1 cellular context compared by ENCODE assay signal in genomic region chr9:77099388-77099787, GRCh38.
A peak's percentile ranks its signal among the peaks of the same experiment; 100 is the strongest.
TF ChIP-seq lines count a peak whose summit lies in the region.

No MANE protein-coding gene starts in this region.

TF ChIP-seq in HEK293, 187 proteins besides CTCF, POLR2A, EP300 and RAD21 (continued from another document and continues in another):
- TF ChIP-seq, protein P1, sequence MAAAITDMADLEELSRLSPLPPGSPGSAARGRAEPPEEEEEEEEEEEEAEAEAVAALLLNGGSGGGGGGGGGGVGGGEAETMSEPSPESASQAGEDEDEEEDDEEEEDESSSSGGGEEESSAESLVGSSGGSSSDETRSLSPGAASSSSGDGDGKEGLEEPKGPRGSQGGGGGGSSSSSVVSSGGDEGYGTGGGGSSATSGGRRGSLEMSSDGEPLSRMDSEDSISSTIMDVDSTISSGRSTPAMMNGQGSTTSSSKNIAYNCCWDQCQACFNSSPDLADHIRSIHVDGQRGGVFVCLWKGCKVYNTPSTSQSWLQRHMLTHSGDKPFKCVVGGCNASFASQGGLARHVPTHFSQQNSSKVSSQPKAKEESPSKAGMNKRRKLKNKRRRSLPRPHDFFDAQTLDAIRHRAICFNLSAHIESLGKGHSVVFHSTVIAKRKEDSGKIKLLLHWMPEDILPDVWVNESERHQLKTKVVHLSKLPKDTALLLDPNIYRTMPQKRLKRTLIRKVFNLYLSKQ (tag by site-specific recombination; IDR thresholded peaks at IDR 0.05; ENCODE audit: borderline replicate concordance) = no peak
- peak; percentile 67; the same call in 1 of the 2 replicates for TF ChIP-seq ZNF501 (tag by site-specific recombination; IDR thresholded peaks at IDR 0.05)
- TF ChIP-seq MYNN (tag by site-specific recombination; IDR thresholded peaks at IDR 0.05; ENCODE audit: borderline replicate concordance) = no peak
- peak; percentile 95 for TF ChIP-seq ZNF24 (tag by site-specific recombination; IDR thresholded peaks at IDR 0.05)
- no peak for TF ChIP-seq ZNF239 (tag by site-specific recombination; IDR thresholded peaks at IDR 0.05)
- TF ChIP-seq ZNF558 (tag by site-specific recombination; IDR thresholded peaks at IDR 0.05) = peak; percentile 76; the same call in 1 of the 2 replicates
- TF ChIP-seq ZNF324 (tag by site-specific recombination; IDR thresholded peaks at IDR 0.05) = peak; percentile 77; the same call in 1 of the 2 replicates
- no peak for TF ChIP-seq ZNF148 (tag by site-specific recombination; IDR thresholded peaks at IDR 0.05; ENCODE audit: borderline replicate concordance)
- no peak for TF ChIP-seq ZNF121 (tag by site-specific recombination; IDR thresholded peaks at IDR 0.05)
- TF ChIP-seq, protein P2, sequence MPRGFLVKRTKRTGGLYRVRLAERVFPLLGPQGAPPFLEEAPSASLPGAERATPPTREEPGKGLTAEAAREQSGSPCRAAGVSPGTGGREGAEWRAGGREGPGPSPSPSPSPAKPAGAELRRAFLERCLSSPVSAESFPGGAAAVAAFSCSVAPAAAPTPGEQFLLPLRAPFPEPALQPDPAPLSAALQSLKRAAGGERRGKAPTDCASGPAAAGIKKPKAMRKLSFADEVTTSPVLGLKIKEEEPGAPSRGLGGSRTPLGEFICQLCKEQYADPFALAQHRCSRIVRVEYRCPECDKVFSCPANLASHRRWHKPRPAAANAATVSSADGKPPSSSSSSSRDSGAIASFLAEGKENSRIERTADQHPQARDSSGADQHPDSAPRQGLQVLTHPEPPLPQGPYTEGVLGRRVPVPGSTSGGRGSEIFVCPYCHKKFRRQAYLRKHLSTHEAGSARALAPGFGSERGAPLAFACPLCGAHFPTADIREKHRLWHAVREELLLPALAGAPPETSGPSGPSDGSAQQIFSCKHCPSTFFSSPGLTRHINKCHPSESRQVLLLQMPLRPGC (tag by site-specific recombination; IDR thresholded peaks at IDR 0.05) = peak; percentile 96
- no peak for TF ChIP-seq ZNF830 (tag by site-specific recombination; IDR thresholded peaks at IDR 0.05; ENCODE audit: low read depth)
- peak; percentile 81 for TF ChIP-seq GLIS1 (tag by site-specific recombination; IDR thresholded peaks at IDR 0.05)
- TF ChIP-seq, protein P3, sequence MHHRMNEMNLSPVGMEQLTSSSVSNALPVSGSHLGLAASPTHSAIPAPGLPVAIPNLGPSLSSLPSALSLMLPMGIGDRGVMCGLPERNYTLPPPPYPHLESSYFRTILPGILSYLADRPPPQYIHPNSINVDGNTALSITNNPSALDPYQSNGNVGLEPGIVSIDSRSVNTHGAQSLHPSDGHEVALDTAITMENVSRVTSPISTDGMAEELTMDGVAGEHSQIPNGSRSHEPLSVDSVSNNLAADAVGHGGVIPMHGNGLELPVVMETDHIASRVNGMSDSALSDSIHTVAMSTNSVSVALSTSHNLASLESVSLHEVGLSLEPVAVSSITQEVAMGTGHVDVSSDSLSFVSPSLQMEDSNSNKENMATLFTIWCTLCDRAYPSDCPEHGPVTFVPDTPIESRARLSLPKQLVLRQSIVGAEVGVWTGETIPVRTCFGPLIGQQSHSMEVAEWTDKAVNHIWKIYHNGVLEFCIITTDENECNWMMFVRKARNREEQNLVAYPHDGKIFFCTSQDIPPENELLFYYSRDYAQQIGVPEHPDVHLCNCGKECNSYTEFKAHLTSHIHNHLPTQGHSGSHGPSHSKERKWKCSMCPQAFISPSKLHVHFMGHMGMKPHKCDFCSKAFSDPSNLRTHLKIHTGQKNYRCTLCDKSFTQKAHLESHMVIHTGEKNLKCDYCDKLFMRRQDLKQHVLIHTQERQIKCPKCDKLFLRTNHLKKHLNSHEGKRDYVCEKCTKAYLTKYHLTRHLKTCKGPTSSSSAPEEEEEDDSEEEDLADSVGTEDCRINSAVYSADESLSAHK (tag by site-specific recombination; IDR thresholded peaks at IDR 0.05) = peak; percentile 90
- TF ChIP-seq, protein P4, sequence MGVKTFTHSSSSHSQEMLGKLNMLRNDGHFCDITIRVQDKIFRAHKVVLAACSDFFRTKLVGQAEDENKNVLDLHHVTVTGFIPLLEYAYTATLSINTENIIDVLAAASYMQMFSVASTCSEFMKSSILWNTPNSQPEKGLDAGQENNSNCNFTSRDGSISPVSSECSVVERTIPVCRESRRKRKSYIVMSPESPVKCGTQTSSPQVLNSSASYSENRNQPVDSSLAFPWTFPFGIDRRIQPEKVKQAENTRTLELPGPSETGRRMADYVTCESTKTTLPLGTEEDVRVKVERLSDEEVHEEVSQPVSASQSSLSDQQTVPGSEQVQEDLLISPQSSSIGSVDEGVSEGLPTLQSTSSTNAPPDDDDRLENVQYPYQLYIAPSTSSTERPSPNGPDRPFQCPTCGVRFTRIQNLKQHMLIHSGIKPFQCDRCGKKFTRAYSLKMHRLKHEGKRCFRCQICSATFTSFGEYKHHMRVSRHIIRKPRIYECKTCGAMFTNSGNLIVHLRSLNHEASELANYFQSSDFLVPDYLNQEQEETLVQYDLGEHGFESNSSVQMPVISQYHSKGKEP (tag by site-specific recombination; IDR thresholded peaks at IDR 0.05) = peak; percentile 96
- peak; percentile 82 for TF ChIP-seq ZBTB17 (tag by site-specific recombination; IDR thresholded peaks at IDR 0.05)
- TF ChIP-seq, protein P5, sequence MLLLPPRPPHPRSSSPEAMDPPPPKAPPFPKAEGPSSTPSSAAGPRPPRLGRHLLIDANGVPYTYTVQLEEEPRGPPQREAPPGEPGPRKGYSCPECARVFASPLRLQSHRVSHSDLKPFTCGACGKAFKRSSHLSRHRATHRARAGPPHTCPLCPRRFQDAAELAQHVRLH (tag by site-specific recombination; IDR thresholded peaks at IDR 0.05) = 0 out of 2 replicates have a peak, but pooled peaks have one; percentile 29
- peak; percentile 92 for TF ChIP-seq ZNF639 (tag by site-specific recombination; IDR thresholded peaks at IDR 0.05)
- TF ChIP-seq ZNF513 (tag by site-specific recombination; IDR thresholded peaks at IDR 0.05) = peak; percentile 9; the same call in 1 of the 2 replicates
- TF ChIP-seq, protein P6, sequence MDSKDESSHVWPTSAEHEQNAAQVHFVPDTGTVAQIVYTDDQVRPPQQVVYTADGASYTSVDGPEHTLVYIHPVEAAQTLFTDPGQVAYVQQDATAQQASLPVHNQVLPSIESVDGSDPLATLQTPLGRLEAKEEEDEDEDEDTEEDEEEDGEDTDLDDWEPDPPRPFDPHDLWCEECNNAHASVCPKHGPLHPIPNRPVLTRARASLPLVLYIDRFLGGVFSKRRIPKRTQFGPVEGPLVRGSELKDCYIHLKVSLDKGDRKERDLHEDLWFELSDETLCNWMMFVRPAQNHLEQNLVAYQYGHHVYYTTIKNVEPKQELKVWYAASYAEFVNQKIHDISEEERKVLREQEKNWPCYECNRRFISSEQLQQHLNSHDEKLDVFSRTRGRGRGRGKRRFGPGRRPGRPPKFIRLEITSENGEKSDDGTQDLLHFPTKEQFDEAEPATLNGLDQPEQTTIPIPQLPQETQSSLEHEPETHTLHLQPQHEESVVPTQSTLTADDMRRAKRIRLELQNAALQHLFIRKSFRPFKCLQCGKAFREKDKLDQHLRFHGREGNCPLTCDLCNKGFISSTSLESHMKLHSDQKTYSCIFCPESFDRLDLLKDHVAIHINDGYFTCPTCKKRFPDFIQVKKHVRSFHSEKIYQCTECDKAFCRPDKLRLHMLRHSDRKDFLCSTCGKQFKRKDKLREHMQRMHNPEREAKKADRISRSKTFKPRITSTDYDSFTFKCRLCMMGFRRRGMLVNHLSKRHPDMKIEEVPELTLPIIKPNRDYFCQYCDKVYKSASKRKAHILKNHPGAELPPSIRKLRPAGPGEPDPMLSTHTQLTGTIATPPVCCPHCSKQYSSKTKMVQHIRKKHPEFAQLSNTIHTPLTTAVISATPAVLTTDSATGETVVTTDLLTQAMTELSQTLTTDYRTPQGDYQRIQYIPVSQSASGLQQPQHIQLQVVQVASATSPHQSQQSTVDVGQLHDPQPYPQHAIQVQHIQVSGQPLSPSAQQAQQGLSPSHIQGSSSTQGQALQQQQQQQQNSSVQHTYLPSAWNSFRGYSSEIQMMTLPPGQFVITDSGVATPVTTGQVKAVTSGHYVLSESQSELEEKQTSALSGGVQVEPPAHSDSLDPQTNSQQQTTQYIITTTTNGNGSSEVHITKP (tag by site-specific recombination; IDR thresholded peaks at IDR 0.05) = peak; percentile 61
- no peak for TF ChIP-seq GLIS2 (tag by site-specific recombination; IDR thresholded peaks at IDR 0.05)
- TF ChIP-seq ZNF37A (tag by site-specific recombination; IDR thresholded peaks at IDR 0.05) = peak; percentile 39; the same call in 1 of the 2 replicates
- TF ChIP-seq, protein P7, sequence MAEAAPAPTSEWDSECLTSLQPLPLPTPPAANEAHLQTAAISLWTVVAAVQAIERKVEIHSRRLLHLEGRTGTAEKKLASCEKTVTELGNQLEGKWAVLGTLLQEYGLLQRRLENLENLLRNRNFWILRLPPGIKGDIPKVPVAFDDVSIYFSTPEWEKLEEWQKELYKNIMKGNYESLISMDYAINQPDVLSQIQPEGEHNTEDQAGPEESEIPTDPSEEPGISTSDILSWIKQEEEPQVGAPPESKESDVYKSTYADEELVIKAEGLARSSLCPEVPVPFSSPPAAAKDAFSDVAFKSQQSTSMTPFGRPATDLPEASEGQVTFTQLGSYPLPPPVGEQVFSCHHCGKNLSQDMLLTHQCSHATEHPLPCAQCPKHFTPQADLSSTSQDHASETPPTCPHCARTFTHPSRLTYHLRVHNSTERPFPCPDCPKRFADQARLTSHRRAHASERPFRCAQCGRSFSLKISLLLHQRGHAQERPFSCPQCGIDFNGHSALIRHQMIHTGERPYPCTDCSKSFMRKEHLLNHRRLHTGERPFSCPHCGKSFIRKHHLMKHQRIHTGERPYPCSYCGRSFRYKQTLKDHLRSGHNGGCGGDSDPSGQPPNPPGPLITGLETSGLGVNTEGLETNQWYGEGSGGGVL (tag by site-specific recombination; IDR thresholded peaks at IDR 0.05) = 0 out of 2 replicates have a peak, but pooled peaks have one; percentile 14
- TF ChIP-seq, protein P8, sequence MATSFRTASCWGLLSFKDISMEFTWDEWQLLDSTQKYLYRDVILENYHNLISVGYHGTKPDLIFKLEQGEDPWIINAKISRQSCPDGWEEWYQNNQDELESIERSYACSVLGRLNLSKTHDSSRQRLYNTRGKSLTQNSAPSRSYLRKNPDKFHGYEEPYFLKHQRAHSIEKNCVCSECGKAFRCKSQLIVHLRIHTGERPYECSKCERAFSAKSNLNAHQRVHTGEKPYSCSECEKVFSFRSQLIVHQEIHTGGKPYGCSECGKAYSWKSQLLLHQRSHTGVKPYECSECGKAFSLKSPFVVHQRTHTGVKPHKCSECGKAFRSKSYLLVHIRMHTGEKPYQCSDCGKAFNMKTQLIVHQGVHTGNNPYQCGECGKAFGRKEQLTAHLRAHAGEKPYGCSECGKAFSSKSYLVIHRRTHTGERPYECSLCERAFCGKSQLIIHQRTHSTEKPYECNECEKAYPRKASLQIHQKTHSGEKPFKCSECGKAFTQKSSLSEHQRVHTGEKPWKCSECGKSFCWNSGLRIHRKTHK (tag by site-specific recombination; IDR thresholded peaks at IDR 0.05) = no peak
- TF ChIP-seq ZNF366 (tag by site-specific recombination; conservative IDR thresholded peaks at IDR 0.05) = peak; percentile 57
- no peak for TF ChIP-seq ZNF280C (tag by site-specific recombination; IDR thresholded peaks at IDR 0.05)
- peak; percentile 91 for TF ChIP-seq ZBTB21 (tag by site-specific recombination; IDR thresholded peaks at IDR 0.05)
- TF ChIP-seq ZNF221 (tag by site-specific recombination; IDR thresholded peaks at IDR 0.05; ENCODE audit: borderline replicate concordance) = no peak
- TF ChIP-seq KLF8 (tag by site-specific recombination; IDR thresholded peaks at IDR 0.05) = peak; percentile 84
- TF ChIP-seq ZNF274 (IDR thresholded peaks at IDR 0.05; ENCODE audit: low read length) = no peak
- no peak for TF ChIP-seq ZNF274 (tag by site-specific recombination; IDR thresholded peaks at IDR 0.05; ENCODE audit: borderline replicate concordance)
